Comparison of ENCODE assay signal across 27 cellular contexts in the genomic region with DNA sequence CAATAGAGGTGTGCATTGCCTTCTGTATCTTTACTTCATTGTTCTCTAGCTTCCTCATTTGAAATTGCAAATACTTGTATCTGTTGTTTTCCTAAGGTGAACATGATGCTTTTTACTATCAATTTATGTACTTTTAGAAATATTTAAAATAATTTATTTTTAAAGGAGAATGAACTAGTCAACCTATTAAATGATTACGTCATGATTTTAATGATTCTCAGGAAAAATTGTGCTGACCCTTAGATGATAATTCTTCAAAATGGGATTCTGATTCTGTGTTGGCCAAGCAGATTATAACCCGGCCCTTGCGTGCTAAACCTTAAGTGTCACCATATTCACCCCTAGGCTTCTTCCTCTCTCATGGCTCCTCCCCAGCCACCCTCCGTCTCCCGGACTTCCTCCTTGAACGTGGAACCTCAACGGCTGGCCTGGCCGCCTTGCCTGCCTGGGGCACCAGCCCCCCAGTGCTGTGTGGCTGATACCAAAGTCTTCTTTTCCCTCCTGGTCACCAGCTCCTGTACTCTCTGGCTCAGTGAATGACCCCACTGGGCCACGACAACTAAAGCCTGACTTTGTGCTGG.
"Had no signal": no experiment of that assay in that cellular context is flagged by ENCODE, and none has a peak within 500 bp of the region (broad histone marks: within the 10 kb centered on the region; RNA-seq: fewer than 3 reads in every experiment).

No MANE protein-coding gene starts in this region.

- H3K4me1 ChIP-seq: breast epithelium, colonic mucosa had no signal

- H3K36me3 ChIP-seq: breast epithelium, colonic mucosa had no signal

- H3K27ac Mint-ChIP-seq: activated CD4-positive, alpha-beta T cell treated with anti-CD3 and anti-CD28 coated beads for 36 hours; activated CD8-positive, alpha-beta T cell treated with anti-CD3 and anti-CD28 coated beads for 36 hours; activated naive CD4-positive, alpha-beta T cell treated with anti-CD3 and anti-CD28 coated beads, Interleukin-2, amount 50 U/mL, for 24 hours; activated T-helper 1 cell treated with anti-CD3 and anti-CD28 coated beads, Interleukin-12 subunit alpha, Interleukin-12 subunit beta, Interleukin-2, Interleukin-4 antibody, amounts not matched to agents 30 ng/mL and 10 ng/mL and 1 ng/mL, durations not matched to agents 14 hours and 24 hours and 36 hours; T-helper 17 cell had no signal

- H3K36me3 Mint-ChIP-seq: activated naive CD4-positive, alpha-beta T cell treated with anti-CD3 and anti-CD28 coated beads, Interleukin-2, amount 50 U/mL, for 24 hours had no signal

- FAIRE-seq: RCC 7860 had no signal

- H3K27me3 ChIP-seq: breast epithelium, colonic mucosa had no signal

- H3K9me3 ChIP-seq: colonic mucosa had no signal

- H3K9me3 Mint-ChIP-seq: activated CD8-positive, alpha-beta T cell treated with anti-CD3 and anti-CD28 coated beads for 36 hours; activated naive CD4-positive, alpha-beta T cell treated with anti-CD3 and anti-CD28 coated beads, Interleukin-2, amount 50 U/mL, for 24 hours; activated T-helper 1 cell treated with anti-CD3 and anti-CD28 coated beads, Interleukin-12 subunit alpha, Interleukin-12 subunit beta, Interleukin-2, Interleukin-4 antibody, amounts not matched to agents 30 ng/mL and 10 ng/mL and 1 ng/mL, durations not matched to agents 14 hours and 24 hours and 36 hours had no signal

- DNase-seq: activated CD4-positive, alpha-beta T cell treated with anti-CD3 and anti-CD28 coated beads for 36 hours; activated CD8-positive, alpha-beta memory T cell treated with anti-CD3 and anti-CD28 coated beads, Interleukin-2, amount 50 U/mL, for 48 hours; activated CD8-positive, alpha-beta T cell treated with anti-CD3 and anti-CD28 coated beads for 36 hours; activated effector memory CD4-positive, alpha-beta T cell treated with Interleukin-2 at 50 U/mL for 16 hours; activated naive CD4-positive, alpha-beta T cell; activated T-cell treated with anti-CD3 and anti-CD28 coated beads, Interleukin-2, amount 50 U/mL, for 1 hour; aorta; caudate nucleus; colonic mucosa; KG1; NCI-H1048; NCI-H146; NCI-H187 treated with DMSO at 0.1 percent for 48 hours; NCI-H2081 treated with DMSO at 0.1 percent for 48 hours; NCI-H2171; NCI-H226; NCI-H526; NCI-H774; PC-3; SHP77; T-helper 17 cell; T1000 had no signal

- H3K27me3 Mint-ChIP-seq: activated CD4-positive, alpha-beta T cell treated with anti-CD3 and anti-CD28 coated beads for 36 hours; activated naive CD4-positive, alpha-beta T cell treated with anti-CD3 and anti-CD28 coated beads, Interleukin-2, amount 50 U/mL, for 24 hours; T-helper 17 cell had no signal

- H3K4me3 ChIP-seq: breast epithelium, colonic mucosa had no signal

- H3K27ac ChIP-seq: breast epithelium, colonic mucosa, VCaP had no signal

- ATAC-seq: activated CD4-positive, alpha-beta T cell treated with anti-CD3 and anti-CD28 coated beads for 36 hours; activated CD8-positive, alpha-beta T cell treated with anti-CD3 and anti-CD28 coated beads for 36 hours; PC-3; T-helper 17 cell had no signal

- H3K4me1 Mint-ChIP-seq: activated CD4-positive, alpha-beta T cell treated with anti-CD3 and anti-CD28 coated beads for 36 hours; activated naive CD4-positive, alpha-beta T cell treated with anti-CD3 and anti-CD28 coated beads, Interleukin-2, amount 50 U/mL, for 24 hours; T-helper 17 cell had no signal

- H3K4me3 Mint-ChIP-seq: activated CD4-positive, alpha-beta T cell treated with anti-CD3 and anti-CD28 coated beads for 36 hours; activated CD8-positive, alpha-beta T cell treated with anti-CD3 and anti-CD28 coated beads for 36 hours; activated naive CD4-positive, alpha-beta T cell treated with anti-CD3 and anti-CD28 coated beads, Interleukin-2, amount 50 U/mL, for 24 hours; activated T-helper 1 cell treated with anti-CD3 and anti-CD28 coated beads, Interleukin-12 subunit alpha, Interleukin-12 subunit beta, Interleukin-2, Interleukin-4 antibody, amounts not matched to agents 30 ng/mL and 10 ng/mL and 1 ng/mL, durations not matched to agents 14 hours and 24 hours and 36 hours; T-helper 17 cell had no signal
